10 cellular contexts compared by ENCODE assay signal in genomic region chr2:96971926-96972444, GRCh38. TPM values are rescaled to one million over a fixed set of nuclear protein-coding genes. Genes with fewer than 3 reads are reported as not detected.
"Had no signal": no experiment of that assay in that cellular context is flagged by ENCODE, and none has a peak within 500 bp of the region (broad histone marks: within the 10 kb centered on the region; RNA-seq: fewer than 3 reads in every experiment).

No MANE protein-coding gene starts in this region.

- H3K4me2 ChIP-seq: GM23338 had no signal

- H2AFZ ChIP-seq: GM23338 had no signal

- FAIRE-seq: H1, H54, K562 had no signal

- H3K27ac Mint-ChIP-seq: GM23338, HFFc6 had no signal

- H3K4me3 Mint-ChIP-seq: GM23338, HFFc6 had no signal

- H3K9me3 Mint-ChIP-seq: GM23338, HFFc6 had no signal

- DNase-seq: HFFc6, IMR-90, KG1 had no signal

- H3K9me3 ChIP-seq: HAP-1 had no signal

- H3K36me3 ChIP-seq: HAP-1 had no signal

- ATAC-seq: GM23338, HCT116, K562 had no signal

- H3K27ac ChIP-seq: HL-60 had no signal

- H3K4me3 ChIP-seq: GM23338, HAP-1, K562 had no signal

RNA-seq across cellular contexts. Expression of gene FAM178B, which starts 14.4 kb away (rescaled TPM):
- polyA plus RNA-seq: IMR-90 had no signal
